In genomic region chr2:156400704-156401678, GRCh38 we compare ENCODE assay signal across 1 cellular context.
A peak's percentile ranks its signal among the peaks of the same experiment; 100 is the strongest.
TF ChIP-seq lines count a peak whose summit lies in the region.

No MANE protein-coding gene starts in this region.

TF ChIP-seq in HepG2, 621 proteins besides CTCF, POLR2A, EP300 and RAD21 (continued from another document and continues in another):
- TF ChIP-seq ZNF503 (CRISPR knock-in tag; IDR thresholded peaks at IDR 0.05) (peak; percentile 31; the same call in 1 of the 2 replicates), MIER2 (CRISPR knock-in tag; IDR thresholded peaks at IDR 0.05) (peak; percentile 5; the same call in 1 of the 2 replicates), ZNF773 (CRISPR knock-in tag; IDR thresholded peaks at IDR 0.05; ENCODE audit: borderline replicate concordance) (no peak), ZFP37 (CRISPR knock-in tag; IDR thresholded peaks at IDR 0.05; ENCODE audit: borderline replicate concordance) (no peak), ZNF34 (CRISPR knock-in tag; IDR thresholded peaks at IDR 0.05; ENCODE audit: borderline replicate concordance) (0 out of 2 replicates have a peak, but pooled peaks have one; percentile 7), POLR2AphosphoS2 (IDR thresholded peaks at IDR 0.05; ENCODE audit: low read depth, low read length) (no peak), ZNF329 (CRISPR knock-in tag; IDR thresholded peaks at IDR 0.05; ENCODE audit: low read depth) (no peak), FUBP1 (CRISPR knock-in tag; IDR thresholded peaks at IDR 0.05; ENCODE audit: borderline replicate concordance) (peak; percentile 26; the same call in 1 of the 2 replicates), TRAFD1 (CRISPR knock-in tag; IDR thresholded peaks at IDR 0.05; ENCODE audit: borderline replicate concordance) (peak; percentile 86; the same call in 1 of the 2 replicates), YY1 (IDR thresholded peaks at IDR 0.05; ENCODE audit: insufficient read depth, insufficient replicate concordance, low read depth, low read length) (no peak), ZNF367 (CRISPR knock-in tag; IDR thresholded peaks at IDR 0.05; ENCODE audit: borderline replicate concordance) (no peak), KMT2B (CRISPR knock-in tag; IDR thresholded peaks at IDR 0.05) (peak; percentile 49), ZNF605 (CRISPR knock-in tag; IDR thresholded peaks at IDR 0.05) (no peak), MYNN (CRISPR knock-in tag; IDR thresholded peaks at IDR 0.05; ENCODE audit: low read depth) (no peak), RFX1 (IDR thresholded peaks at IDR 0.05) (no peak), ZNF282 (IDR thresholded peaks at IDR 0.05; ENCODE audit: partially characterized antibody) (no peak), MXD1 (CRISPR knock-in tag; IDR thresholded peaks at IDR 0.05) (no peak), DPF2 (CRISPR knock-in tag; IDR thresholded peaks at IDR 0.05; ENCODE audit: borderline replicate concordance, low read depth) (no peak), ZNF234 (CRISPR knock-in tag; conservative IDR thresholded peaks at IDR 0.05) (0 out of 2 replicates have a peak, but pooled peaks have one; percentile 67), ZSCAN29 (CRISPR knock-in tag; conservative IDR thresholded peaks at IDR 0.05) (0 out of 2 replicates have a peak, but pooled peaks have one; percentile 16), ZNF44 (CRISPR knock-in tag; IDR thresholded peaks at IDR 0.05) (0 out of 2 replicates have a peak, but pooled peaks have one; percentile 3), CEBPZ (IDR thresholded peaks at IDR 0.05; ENCODE audit: low read length) (no peak), ATF3 (CRISPR knock-in tag; IDR thresholded peaks at IDR 0.05) (peak; percentile 10; the same call in 1 of the 2 replicates), ZNF362 (CRISPR knock-in tag; IDR thresholded peaks at IDR 0.05; ENCODE audit: borderline replicate concordance) (no peak; the same call in 1 of the 2 replicates), GABPA (IDR thresholded peaks at IDR 0.05; ENCODE audit: low read depth, low read length) (peak; percentile 25; the same call in 1 of the 2 replicates), GABPA (CRISPR knock-in tag; IDR thresholded peaks at IDR 0.05; ENCODE audit: low read depth) (no peak), NR2F1 (CRISPR knock-in tag; IDR thresholded peaks at IDR 0.05) (0 out of 4 replicates have a peak, but pooled peaks of 1 of the 2 experiments have one; percentile 36), MAF1 (CRISPR knock-in tag; IDR thresholded peaks at IDR 0.05; ENCODE audit: borderline replicate concordance) (peak; percentile 96), ZNF547 (CRISPR knock-in tag; IDR thresholded peaks at IDR 0.05) (no peak), ZNF180 (CRISPR knock-in tag; IDR thresholded peaks at IDR 0.05; ENCODE audit: borderline replicate concordance, low read depth) (no peak), ZNF276 (CRISPR knock-in tag; IDR thresholded peaks at IDR 0.05; ENCODE audit: low read depth) (peak; percentile 26; the same call in 1 of the 2 replicates), AHR (CRISPR knock-in tag; IDR thresholded peaks at IDR 0.05) (0 out of 2 replicates have a peak, but pooled peaks have one; percentile 8), MBD4 (IDR thresholded peaks at IDR 0.05; ENCODE audit: borderline replicate concordance, low read length) (peak; percentile 81; the same call in 1 of the 2 replicates), ATF1 (CRISPR knock-in tag; IDR thresholded peaks at IDR 0.05) (peak; percentile 44; the same call in 1 of the 2 replicates), ZNF556 (CRISPR knock-in tag; IDR thresholded peaks at IDR 0.05; ENCODE audit: borderline replicate concordance) (peak; percentile 89; the same call in 1 of the 2 replicates), ESRRA (CRISPR knock-in tag; IDR thresholded peaks at IDR 0.05; ENCODE audit: low read depth) (peak; percentile 28; the same call in 1 of the 2 replicates), HNRNPUL1 (IDR thresholded peaks at IDR 0.05; ENCODE audit: low read depth, low read length) (no peak), CENPT (CRISPR knock-in tag; IDR thresholded peaks at IDR 0.05; ENCODE audit: low read depth) (no peak), SP140L (CRISPR knock-in tag; IDR thresholded peaks at IDR 0.05; ENCODE audit: borderline replicate concordance) (peak; percentile 91), TFE3 (CRISPR knock-in tag; IDR thresholded peaks at IDR 0.05) (0 out of 2 replicates have a peak, but pooled peaks have one; percentile 35), ZSCAN21 (CRISPR knock-in tag; IDR thresholded peaks at IDR 0.05; ENCODE audit: borderline replicate concordance) (no peak), ZBTB20 (CRISPR knock-in tag; IDR thresholded peaks at IDR 0.05; ENCODE audit: borderline replicate concordance, low read depth) (no peak), ZNF572 (CRISPR knock-in tag; IDR thresholded peaks at IDR 0.05) (no peak), CREB1 (IDR thresholded peaks at IDR 0.05) (no peak), CREB1 (CRISPR knock-in tag; IDR thresholded peaks at IDR 0.05) (peak; percentile 59; the same call in 1 of the 2 replicates), PRMT3 (CRISPR knock-in tag; IDR thresholded peaks at IDR 0.05; ENCODE audit: borderline replicate concordance, low read depth) (peak; percentile 56; the same call in 1 of the 2 replicates), KDM6A (CRISPR knock-in tag; IDR thresholded peaks at IDR 0.05; ENCODE audit: low read depth) (no peak), PHB2 (IDR thresholded peaks at IDR 0.05; ENCODE audit: partially characterized antibody) (no peak), ZNF691 (CRISPR knock-in tag; IDR thresholded peaks at IDR 0.05; ENCODE audit: borderline replicate concordance, low read depth) (peak; percentile 11; the same call in 1 of the 2 replicates), TP53 (CRISPR knock-in tag; conservative IDR thresholded peaks at IDR 0.05) (no peak), KDM4B (CRISPR knock-in tag; IDR thresholded peaks at IDR 0.05) (no peak)
